ENCODE assay signal across 8 cellular contexts in the genomic region with DNA sequence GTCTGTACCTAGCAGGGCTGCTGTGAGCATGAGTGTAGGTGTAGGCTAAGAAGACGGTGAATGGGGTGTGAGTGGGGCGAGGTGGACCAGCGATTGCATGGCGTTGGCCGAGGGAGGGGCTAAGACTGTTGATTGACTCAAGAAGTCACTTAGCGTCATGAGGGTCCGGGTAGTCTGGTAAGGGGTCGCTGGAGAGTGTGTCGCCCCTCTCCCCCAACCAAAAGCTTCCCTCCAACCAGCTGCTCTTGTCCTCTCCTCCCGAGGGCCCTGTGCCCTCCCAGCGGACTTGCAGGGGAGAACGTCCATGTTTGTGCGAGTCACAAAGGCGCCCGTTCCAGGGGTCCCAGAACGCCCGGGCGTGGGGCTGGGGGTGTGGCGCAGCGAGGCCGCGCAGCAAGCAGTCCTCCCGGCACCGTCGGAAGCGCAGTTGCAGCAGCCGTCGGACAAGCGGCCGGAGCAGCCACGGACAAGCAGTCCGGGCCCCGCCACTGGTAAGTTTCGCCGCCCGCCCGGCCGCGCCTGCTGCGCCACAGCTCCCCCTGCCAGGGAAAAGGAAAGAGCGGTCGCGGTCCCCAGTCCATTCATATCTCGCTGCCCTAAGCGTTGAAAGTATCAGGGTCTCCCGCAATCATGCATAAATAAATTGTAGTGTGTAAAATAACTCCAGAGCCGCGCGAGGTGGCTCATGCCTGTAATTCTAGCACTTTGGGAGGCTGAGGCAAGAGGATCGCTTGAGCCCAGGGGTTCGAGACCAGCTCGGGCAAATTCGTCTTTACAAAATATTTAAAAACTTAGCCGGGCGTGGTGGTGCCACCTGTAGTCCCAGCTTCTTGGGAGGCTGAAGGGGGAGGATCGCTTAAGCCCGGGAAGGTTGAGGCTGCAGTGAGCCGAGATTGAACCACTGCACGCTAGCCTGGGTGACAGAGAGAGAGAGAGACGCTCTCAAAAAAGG. TPM values are rescaled to one million over a fixed set of nuclear protein-coding genes. Genes with fewer than 3 reads are reported as not detected.
DNase-seq lines count a peak whose midpoint lies in the region; ATAC-seq and TF ChIP-seq lines count a peak whose summit lies in the region.

A gene (plus strand): TSS at position 373 of the 952 bp plus-strand sequence. CDS start 5,968 bp downstream, outside the sequence.

- no peaks in the 10 kb centered on the region for H3K36me3 Mint-ChIP-seq in CD14-positive monocyte
- H3K36me3 Mint-ChIP-seq in activated CD4-positive, alpha-beta T cell treated with anti-CD3 and anti-CD28 coated beads for 36 hours (ENCODE audit: low read depth), result no peaks in the 10 kb centered on the region
- no peaks in the 10 kb centered on the region for H3K36me3 Mint-ChIP-seq in mesothelial cell of epicardium

- H3K27me3 ChIP-seq in HUES64 (ENCODE audit: insufficient read depth, low read length) (no peaks in the 10 kb centered on the region), tibial artery (peaks cover 0 to 5% of the 10 kb centered on the region in 2 donors)

- WGBS in HUES64, result 16% methylated on average over 60 of the region's 60 CpGs

- H3K4me3 Mint-ChIP-seq in CD14-positive monocyte (peak within 1 kb of the TSS; percentile 82 to 90), mesothelial cell of epicardium (peak within 1 kb of the TSS; percentile 69)
- H3K4me3 Mint-ChIP-seq in activated CD4-positive, alpha-beta T cell treated with anti-CD3 and anti-CD28 coated beads for 36 hours, result peak within 1 kb of the TSS; percentile 66

- peaks cover 18 to 36% (median 34%) of the 10 kb centered on the region in 3 donors for H3K27me3 Mint-ChIP-seq in CD14-positive monocyte (ENCODE audit: low read depth in 3 of 3)
- H3K27me3 Mint-ChIP-seq in activated CD4-positive, alpha-beta T cell treated with anti-CD3 and anti-CD28 coated beads for 36 hours, result peaks cover 35% of the 10 kb centered on the region
- peaks cover 78% of the 10 kb centered on the region for H3K27me3 Mint-ChIP-seq in mesothelial cell of epicardium (ENCODE audit: low read depth)

- H3K9me3 Mint-ChIP-seq in CD14-positive monocyte, result peaks cover 3 to 11% (median 8%) of the 10 kb centered on the region in 7 donors
- no peaks in the 10 kb centered on the region for H3K9me3 Mint-ChIP-seq in activated CD4-positive, alpha-beta T cell treated with anti-CD3 and anti-CD28 coated beads for 36 hours (ENCODE audit: low read depth)
- H3K9me3 Mint-ChIP-seq in mesothelial cell of epicardium, result no peaks in the 10 kb centered on the region

- H3K27ac ChIP-seq in HUES64 (ENCODE audit: low read depth, low read length) (peak within 1 kb of the TSS; percentile 53; the same call in 1 of the 2 replicates), tibial artery (no peak within 1 kb of the TSS)

- CTCF ChIA-PET in activated CD4-positive, alpha-beta T cell treated with anti-CD3 and anti-CD28 coated beads for 36 hours (lab: Charles Lee), result interaction anchor here (0.6 to 1.4 kb wide), 10 partner anchors 10 to 518 kb away, joined by 3 to 6 read pairs (median 3); a partner anchor contains a TSS

- peaks cover 31% of the 10 kb centered on the region for H3K4me1 Mint-ChIP-seq in CD14-positive monocyte
- peaks cover 3% of the 10 kb centered on the region for H3K4me1 Mint-ChIP-seq in activated CD4-positive, alpha-beta T cell treated with anti-CD3 and anti-CD28 coated beads for 36 hours
- peaks cover 4% of the 10 kb centered on the region for H3K4me1 Mint-ChIP-seq in mesothelial cell of epicardium

- peak; percentile 60 for DNase-seq in CD14-positive monocyte (ENCODE audit: low spot score)
- DNase-seq in activated CD4-positive, alpha-beta T cell treated with anti-CD3 and anti-CD28 coated beads for 36 hours, result peak; percentile 60
- peak; percentile 47 for DNase-seq in epithelial cell of esophagus (ENCODE audit: low read depth)
- DNase-seq in mesothelial cell of epicardium (ENCODE audit: low spot score in 2 of 2, unreplicated experiment in 2 of 2), result peak; percentile 43 to 77
- peak; percentile 56 to 71 for DNase-seq in tibial artery
- no peak for DNase-seq in COLO829 (ENCODE audit: low spot score)

- intact Hi-C loops in CD14-positive monocyte (cut with micrococcal nuclease), result no loop called here
- intact Hi-C loops in activated CD4-positive, alpha-beta T cell treated with anti-CD3 and anti-CD28 coated beads for 36 hours (cut with DNase I, micrococcal nuclease), result no loop called here
- intact Hi-C loops in tibial artery (cut with DNase I; ENCODE audit: low total_unique reads), result no loop called here

- H3K9ac ChIP-seq in HUES64 (ENCODE audit: low read depth, low read length), result peak within 1 kb of the TSS; percentile 68

- no peaks in the 10 kb centered on the region for H3K9me3 ChIP-seq in HUES64 (ENCODE audit: insufficient read depth, low read depth, low read length)
- H3K9me3 ChIP-seq in tibial artery, result no peaks in the 10 kb centered on the region

- POLR2A ChIA-PET in activated CD4-positive, alpha-beta T cell treated with anti-CD3 and anti-CD28 coated beads for 36 hours (lab: Charles Lee), result no interaction called here

- ATAC-seq in activated CD4-positive, alpha-beta T cell treated with anti-CD3 and anti-CD28 coated beads for 36 hours, result peak; percentile 53
- no peak for ATAC-seq in HG03025 (IDR thresholded peaks at IDR 0.05; ENCODE audit: low FRiP score, unreplicated experiment)

- no peaks in the 10 kb centered on the region for H3K36me3 ChIP-seq in HUES64 (ENCODE audit: insufficient read depth, low read length)
- no peaks in the 10 kb centered on the region for H3K36me3 ChIP-seq in tibial artery

- H3K27ac Mint-ChIP-seq in CD14-positive monocyte (peak within 1 kb of the TSS in 2 of 7 donors; percentile 19 to 21), mesothelial cell of epicardium (no peak within 1 kb of the TSS)
- H3K27ac Mint-ChIP-seq in activated CD4-positive, alpha-beta T cell treated with anti-CD3 and anti-CD28 coated beads for 36 hours, result no peak within 1 kb of the TSS

- H3K4me3 ChIP-seq in HUES64 (ENCODE audit: low read length) (peak within 1 kb of the TSS; percentile 64), epithelial cell of esophagus (ENCODE audit: low read length) (peak within 1 kb of the TSS; percentile 3), tibial artery (peak within 1 kb of the TSS; percentile 31 to 36)

- peak; percentile 67 for TF ChIP-seq CTCF in CD14-positive monocyte (IDR thresholded peaks at IDR 0.05)
- peak; percentile 32 for TF ChIP-seq CTCF in epithelial cell of esophagus (IDR thresholded peaks at IDR 0.05; ENCODE audit: insufficient read depth, low read depth, low read length, missing control alignments)
- TF ChIP-seq CTCF in mesothelial cell of epicardium (IDR thresholded peaks at IDR 0.05; ENCODE audit: unreplicated experiment), result no peak
- peak; percentile 29 to 45 for TF ChIP-seq CTCF in tibial artery (IDR thresholded peaks at IDR 0.05)

- H3K4me1 ChIP-seq in HUES64 (ENCODE audit: insufficient read depth, low read length), result peaks cover 2% of the 10 kb centered on the region; the same call in 1 of the 2 replicates
- peaks cover 0 to 17% (median 9%) of the 10 kb centered on the region in 4 donors for H3K4me1 ChIP-seq in tibial artery

RNA-seq across cellular contexts. Expression of the gene that starts here (rescaled TPM):
- under 1 TPM in 1 of 2 donors, not detected in 1; 0.22 TPM for polyA plus RNA-seq in CD14-positive monocyte
- polyA plus RNA-seq in HUES64 (2013, experiment 1 of 2), result 0.50 TPM
- polyA plus RNA-seq in HUES64 (2013, experiment 2 of 2), result 0.82 TPM
- not detected for total RNA-seq in activated CD4-positive, alpha-beta T cell treated with anti-CD3 and anti-CD28 coated beads for 36 hours
- not detected in 3 replicates for total RNA-seq in mesothelial cell of epicardium

Comparison
In these comparisons a context has a peak if more than half of its experiments do, and no peak if none do; other contexts are left out.
1. Peak in DNase-seq in CD14-positive monocyte; RNA of the gene not detected or under 1 TPM.
2. Peak in DNase-seq and ATAC-seq in activated CD4-positive, alpha-beta T cell treated with anti-CD3 and anti-CD28 coated beads for 36 hours; RNA of the gene not detected or under 1 TPM.
3. Peak in DNase-seq in mesothelial cell of epicardium; RNA of the gene not detected or under 1 TPM.
4. H3K4me3 ChIP-seq: peak in every context shown above with its lines; median percentile 64 in HUES64; 34 in tibial artery; 3 in epithelial cell of esophagus.